In genomic region chr2:68412127-68412819, GRCh38 we compare ENCODE assay signal across 9 cellular contexts. TPM values are rescaled to one million over a fixed set of nuclear protein-coding genes. Genes with fewer than 3 reads are reported as not detected.
DNase-seq lines count a peak whose midpoint lies in the region; ATAC-seq lines count a peak whose summit lies in the region.
"Had no signal": no experiment of that assay in that cellular context is flagged by ENCODE, and none has a peak within 500 bp of the region (broad histone marks: within the 10 kb centered on the region; RNA-seq: fewer than 3 reads in every experiment).

No MANE protein-coding gene starts in this region.

- intact Hi-C loops in activated CD4-positive, alpha-beta memory T cell treated with anti-CD3 and anti-CD28 coated beads for 36 hours (cut with micrococcal nuclease), result no loop called here

- peaks cover 41 to 68% of the 10 kb centered on the region in 2 donors for H3K4me1 Mint-ChIP-seq in effector memory CD8-positive, alpha-beta T cell (ENCODE audit: low read depth in 2 of 2)
- peaks cover 13% of the 10 kb centered on the region for H3K4me1 Mint-ChIP-seq in activated CD4-positive, alpha-beta memory T cell treated with anti-CD3 and anti-CD28 coated beads for 36 hours (ENCODE audit: low read depth)

- no peaks in the 10 kb centered on the region for H3K27me3 Mint-ChIP-seq in effector memory CD8-positive, alpha-beta T cell
- no peaks in the 10 kb centered on the region for H3K27me3 Mint-ChIP-seq in activated CD4-positive, alpha-beta memory T cell treated with anti-CD3 and anti-CD28 coated beads for 36 hours

- peaks cover 5 to 8% of the 10 kb centered on the region in 2 donors for H3K9me3 Mint-ChIP-seq in effector memory CD8-positive, alpha-beta T cell
- H3K9me3 Mint-ChIP-seq in activated CD4-positive, alpha-beta memory T cell treated with anti-CD3 and anti-CD28 coated beads for 36 hours, result peaks cover 11% of the 10 kb centered on the region

- no peak for DNase-seq in effector memory CD8-positive, alpha-beta T cell
- DNase-seq in GM19238 (ENCODE audit: insufficient read length, low spot score) (no peak), iPS-NIHi7 (ENCODE audit: extremely low spot score) (no peak), NCI-H2227 (lab: John Stamatoyannopoulos, UW; ENCODE audit: unreplicated experiment) (no peak)
- DNase-seq in activated CD4-positive, alpha-beta memory T cell treated with anti-CD3 and anti-CD28 coated beads for 36 hours, result no peak
- DNase-seq: PC-9 had no signal

- ATAC-seq in GM18517 (IDR thresholded peaks at IDR 0.05; ENCODE audit: unreplicated experiment) (peak; percentile 35), GM21737 (IDR thresholded peaks at IDR 0.05; ENCODE audit: unreplicated experiment) (peak; percentile 37), HG03460 (IDR thresholded peaks at IDR 0.05; ENCODE audit: unreplicated experiment) (peak; percentile 38)
- ATAC-seq in effector memory CD8-positive, alpha-beta T cell (replicated peaks), result no peak

- POLR2A ChIA-PET in activated CD4-positive, alpha-beta memory T cell treated with anti-CD3 and anti-CD28 coated beads for 36 hours (lab: Charles Lee), result no interaction called here

- H3K4me3 Mint-ChIP-seq in effector memory CD8-positive, alpha-beta T cell, result peak overlapping the region; percentile 56 to 69
- H3K4me3 Mint-ChIP-seq in activated CD4-positive, alpha-beta memory T cell treated with anti-CD3 and anti-CD28 coated beads for 36 hours, result no peak overlapping the region

- H3K36me3 Mint-ChIP-seq in effector memory CD8-positive, alpha-beta T cell (ENCODE audit: insufficient read depth), result no peaks in the 10 kb centered on the region
- H3K36me3 Mint-ChIP-seq in activated CD4-positive, alpha-beta memory T cell treated with anti-CD3 and anti-CD28 coated beads for 36 hours, result no peaks in the 10 kb centered on the region

- peak overlapping the region; percentile 72 to 91 for H3K27ac Mint-ChIP-seq in effector memory CD8-positive, alpha-beta T cell
- H3K27ac Mint-ChIP-seq in activated CD4-positive, alpha-beta memory T cell treated with anti-CD3 and anti-CD28 coated beads for 36 hours, result no peak overlapping the region

- CTCF ChIA-PET in activated CD4-positive, alpha-beta memory T cell treated with anti-CD3 and anti-CD28 coated beads for 36 hours (lab: Charles Lee), result interaction anchor here (0.8 kb wide), 1 partner anchor 50 kb away, joined by 3 read pairs; no protein-coding TSS in a partner anchor

RNA-seq across cellular contexts. Expression of gene PLEK, which starts 47.2 kb away (rescaled TPM):
- 1 to 10 TPM; 6.9 to 7.6 TPM for total RNA-seq in activated CD4-positive, alpha-beta memory T cell treated with anti-CD3 and anti-CD28 coated beads for 36 hours
- total RNA-seq: PC-9 had no signal

RNA-seq across cellular contexts. Expression of gene FBXO48, which starts 54.8 kb away (rescaled TPM):
- total RNA-seq in activated CD4-positive, alpha-beta memory T cell treated with anti-CD3 and anti-CD28 coated beads for 36 hours, result 1 to 10 TPM; 2.3 to 2.6 TPM

RNA-seq across cellular contexts. Expression of gene APLF, which starts 55.1 kb away (rescaled TPM):
- 1 to 10 TPM; 3.0 to 3.1 TPM for total RNA-seq in activated CD4-positive, alpha-beta memory T cell treated with anti-CD3 and anti-CD28 coated beads for 36 hours
